Comparison of ENCODE assay signal across 12 cellular contexts in genomic region chr2:113896791-113897190, GRCh38. TPM values are rescaled to one million over a fixed set of nuclear protein-coding genes. Genes with fewer than 3 reads are reported as not detected.
DNase-seq lines count a peak whose midpoint lies in the region; ATAC-seq, FAIRE-seq and TF ChIP-seq lines count a peak whose summit lies in the region.
"Had no signal": no experiment of that assay in that cellular context is flagged by ENCODE, and none has a peak within 500 bp of the region (broad histone marks: within the 10 kb centered on the region; RNA-seq: fewer than 3 reads in every experiment).

No MANE protein-coding gene starts in this region.

- TF ChIP-seq CTCF in astrocyte (IDR thresholded peaks at IDR 0.05; ENCODE audit: insufficient read depth, low read depth, low read length): no peak

- no peaks in the 10 kb centered on the region for H3K9me3 Mint-ChIP-seq in CD4-positive, CD25-positive, alpha-beta regulatory T cell
- H3K9me3 Mint-ChIP-seq in astrocyte (ENCODE audit: unreplicated experiment): no peaks in the 10 kb centered on the region
- H3K9me3 Mint-ChIP-seq in naive thymus-derived CD4-positive, alpha-beta T cell: no peaks in the 10 kb centered on the region

- H4K91ac ChIP-seq in neuronal stem cell (ENCODE audit: low read depth, low read length, poor library complexity): no peak overlapping the region

- H3K4me1 ChIP-seq in CD4-positive, CD25-positive, alpha-beta regulatory T cell (ENCODE audit: control insufficient read depth, insufficient read depth, low read length, poor library complexity, severe bottlenecking): peaks cover 93% of the 10 kb centered on the region
- peaks cover 91% of the 10 kb centered on the region for H3K4me1 ChIP-seq in GM23248 (ENCODE audit: insufficient read depth)
- H3K4me1 ChIP-seq in astrocyte (ENCODE audit: insufficient read depth, low read length): peaks cover 42% of the 10 kb centered on the region
- peaks cover 78 to 82% of the 10 kb centered on the region in 2 donors for H3K4me1 ChIP-seq in naive thymus-derived CD4-positive, alpha-beta T cell (ENCODE audit: control insufficient read depth in 2 of 2, insufficient read depth in 2 of 2, low read length in 2 of 2)
- peaks cover 1 to 11% of the 10 kb centered on the region in 2 donors for H3K4me1 ChIP-seq in aorta (ENCODE audit: control insufficient read depth in 1 of 2, insufficient read depth in 2 of 2, low read length in 2 of 2)
- peaks cover 2 to 15% of the 10 kb centered on the region in 2 donors for H3K4me1 ChIP-seq in neuronal stem cell (ENCODE audit: control insufficient read depth in 2 of 2, insufficient read depth in 1 of 2, low read depth in 1 of 2, low read length in 2 of 2)

- no peaks in the 10 kb centered on the region for H3K27me3 Mint-ChIP-seq in CD4-positive, CD25-positive, alpha-beta regulatory T cell
- no peaks in the 10 kb centered on the region for H3K27me3 Mint-ChIP-seq in astrocyte (ENCODE audit: low read depth, unreplicated experiment)
- H3K27me3 Mint-ChIP-seq in naive thymus-derived CD4-positive, alpha-beta T cell: no peaks in the 10 kb centered on the region

- H2AFZ ChIP-seq in GM23248 (no peak overlapping the region), astrocyte (ENCODE audit: low read depth, low read length) (no peak overlapping the region), neuronal stem cell (ENCODE audit: low read length) (no peak overlapping the region)

- H3F3A ChIP-seq in GM23248 (ENCODE audit: insufficient read depth): peaks cover 67% of the 10 kb centered on the region

- no peak overlapping the region for H3K18ac ChIP-seq in neuronal stem cell (ENCODE audit: low read length)

- no peaks in the 10 kb centered on the region for H3K27me3 ChIP-seq in CD4-positive, CD25-positive, alpha-beta regulatory T cell (ENCODE audit: control insufficient read depth, insufficient read depth, low read length)
- H3K27me3 ChIP-seq in GM23248 (replicated peaks; ENCODE audit: insufficient read depth): no peaks in the 10 kb centered on the region
- no peaks in the 10 kb centered on the region for H3K27me3 ChIP-seq in astrocyte (ENCODE audit: insufficient read depth, low read length)
- H3K27me3 ChIP-seq in naive thymus-derived CD4-positive, alpha-beta T cell (ENCODE audit: control insufficient read depth in 2 of 2, insufficient read depth in 2 of 2, low read length in 2 of 2): no peaks in the 10 kb centered on the region
- no peaks in the 10 kb centered on the region for H3K27me3 ChIP-seq in aorta (ENCODE audit: control insufficient read depth in 1 of 2, insufficient read depth in 2 of 2, low read length in 1 of 2)
- H3K27me3 ChIP-seq in neuronal stem cell (ENCODE audit: control insufficient read depth in 3 of 3, insufficient read depth in 3 of 3, low read depth in 1 of 3, low read length in 3 of 3): no peaks in the 10 kb centered on the region
- H3K27me3 ChIP-seq: gastroesophageal sphincter, tibial nerve had no signal

- POLR2A ChIA-PET in naive thymus-derived CD4-positive, alpha-beta T cell (lab: Charles Lee): interaction anchor here (0.7 to 2.6 kb wide), 5 partner anchors 9 to 179 kb away, joined by 4 to 9 read pairs (median 4); partner anchors contain the start of gene SLC35F5

- H3K4me2 ChIP-seq in GM23248 (ENCODE audit: unreplicated experiment) (peak overlapping the region; percentile 98), astrocyte (ENCODE audit: low read length) (peak overlapping the region; percentile 86), neuronal stem cell (ENCODE audit: insufficient read depth, low read length, poor library complexity, severe bottlenecking) (no peak overlapping the region)

- ATAC-seq in CD4-positive, CD25-positive, alpha-beta regulatory T cell (ENCODE audit: low read depth in 2 of 2): no peak
- no peak for ATAC-seq in naive thymus-derived CD4-positive, alpha-beta T cell
- no peak for ATAC-seq in HG03342 (IDR thresholded peaks at IDR 0.05; ENCODE audit: unreplicated experiment)
- ATAC-seq in aorta (ENCODE audit: low FRiP score): no peak
- ATAC-seq: gastroesophageal sphincter had no signal

- no peaks in the 10 kb centered on the region for H3K9me3 ChIP-seq in CD4-positive, CD25-positive, alpha-beta regulatory T cell (ENCODE audit: control insufficient read depth in 2 of 2, low read length in 2 of 2)
- no peaks in the 10 kb centered on the region for H3K9me3 ChIP-seq in GM23248 (ENCODE audit: low read depth)
- H3K9me3 ChIP-seq in astrocyte (ENCODE audit: insufficient read depth, low read depth, low read length): no peaks in the 10 kb centered on the region
- H3K9me3 ChIP-seq in naive thymus-derived CD4-positive, alpha-beta T cell (ENCODE audit: control insufficient read depth in 2 of 3, low read length in 3 of 3): no peaks in the 10 kb centered on the region
- H3K9me3 ChIP-seq in aorta (ENCODE audit: control insufficient read depth, low read length): no peaks in the 10 kb centered on the region
- H3K9me3 ChIP-seq in neuronal stem cell (replicated peaks in 1 of 2; ENCODE audit: control insufficient read depth in 2 of 2, insufficient read depth in 1 of 2, low read depth in 1 of 2, low read length in 2 of 2): peaks cover 0 to 2% of the 10 kb centered on the region in 2 donors
- H3K9me3 ChIP-seq: gastroesophageal sphincter, tibial nerve had no signal

- CTCF ChIA-PET in naive thymus-derived CD4-positive, alpha-beta T cell (lab: Charles Lee): no interaction called here

- H4K20me1 ChIP-seq in GM23248 (ENCODE audit: insufficient read depth) (peaks cover 47% of the 10 kb centered on the region), astrocyte (ENCODE audit: insufficient read depth, low read length) (peaks cover 100% of the 10 kb centered on the region)

- WGBS in GM23248 (ENCODE audit: low coverage in 1 of 2, low lambda C conversion rate in 2 of 2, missing lambda C conversion rate in 2 of 2), 2 experiments: 11 to 32% methylated on average over 2 of the region's 2 CpGs
- 34 to 39% methylated on average over 2 of the region's 2 CpGs for WGBS in aorta, 2 donors
- WGBS in neuronal stem cell (ENCODE audit: extremely low coverage in 2 of 2, insufficient read length in 2 of 2, insufficient replicate concordance in 1 of 2), 2 donors: no CpG with 5 or more reads among the region's 2 CpGs

- H3K36me3 ChIP-seq in CD4-positive, CD25-positive, alpha-beta regulatory T cell (ENCODE audit: control insufficient read depth, insufficient read depth, low read length): peaks cover 10% of the 10 kb centered on the region
- H3K36me3 ChIP-seq in GM23248 (ENCODE audit: low read depth): no peaks in the 10 kb centered on the region; the same call in 1 of the 2 replicates
- H3K36me3 ChIP-seq in astrocyte (ENCODE audit: insufficient read depth, low read length): peaks cover 5% of the 10 kb centered on the region
- H3K36me3 ChIP-seq in naive thymus-derived CD4-positive, alpha-beta T cell (ENCODE audit: control insufficient read depth in 2 of 3, insufficient read depth in 3 of 3, low read length in 3 of 3): peaks cover 0 to 4% (median 3%) of the 10 kb centered on the region in 3 experiments
- no peaks in the 10 kb centered on the region for H3K36me3 ChIP-seq in aorta (ENCODE audit: control insufficient read depth in 1 of 2, insufficient read depth in 2 of 2, low read length in 1 of 2)
- H3K36me3 ChIP-seq in neuronal stem cell (replicated peaks in 1 of 2; ENCODE audit: control insufficient read depth in 2 of 2, insufficient read depth in 2 of 2, low read length in 2 of 2): peaks cover 0 to 52% of the 10 kb centered on the region in 2 donors
- H3K36me3 ChIP-seq: gastroesophageal sphincter, tibial nerve had no signal

- peak; percentile 64 for FAIRE-seq in astrocyte (lab: Jason Lieb, UNC)

- H3K79me2 ChIP-seq in GM23248 (ENCODE audit: insufficient read depth) (peaks cover 99% of the 10 kb centered on the region), astrocyte (ENCODE audit: insufficient read depth, low read length) (peaks cover 100% of the 10 kb centered on the region)

- H3K23ac ChIP-seq in neuronal stem cell (ENCODE audit: low read depth, low read length, poor library complexity): no peak overlapping the region

- DNase-seq in CD4-positive, CD25-positive, alpha-beta regulatory T cell: no peak
- DNase-seq in GM23248 (peak; percentile 35), astrocyte (ENCODE audit: low read depth) (no peak), aorta (no peak), GDM1 (lab: John Stamatoyannopoulos, UW) (no peak), neuronal stem cell (ENCODE audit: low spot score) (no peak)
- DNase-seq in naive thymus-derived CD4-positive, alpha-beta T cell: no peak
- DNase-seq: central memory CD4-positive, alpha-beta T cell; NCI-H1436 had no signal

- no peak overlapping the region for H4K8ac ChIP-seq in neuronal stem cell (ENCODE audit: low read depth, low read length)

- H3K9ac ChIP-seq in GM23248 (peak overlapping the region; percentile 14; the same call in 1 of the 2 replicates), astrocyte (ENCODE audit: low read length) (no peak overlapping the region), neuronal stem cell (ENCODE audit: low read depth, low read length, poor library complexity) (no peak overlapping the region)

- no peak overlapping the region for H2BK120ac ChIP-seq in neuronal stem cell (ENCODE audit: low read depth, low read length)

- H3K14ac ChIP-seq in neuronal stem cell (ENCODE audit: low read length): no peak overlapping the region

- H3K4me1 Mint-ChIP-seq in CD4-positive, CD25-positive, alpha-beta regulatory T cell: peaks cover 69 to 97% (median 86%) of the 10 kb centered on the region in 4 donors
- peaks cover 66% of the 10 kb centered on the region for H3K4me1 Mint-ChIP-seq in astrocyte (ENCODE audit: low read depth, unreplicated experiment)
- peaks cover 84 to 100% (median 99%) of the 10 kb centered on the region in 7 donors for H3K4me1 Mint-ChIP-seq in naive thymus-derived CD4-positive, alpha-beta T cell

- no peak overlapping the region for H2BK5ac ChIP-seq in neuronal stem cell (ENCODE audit: low read length)

- no peaks in the 10 kb centered on the region for H3K79me1 ChIP-seq in neuronal stem cell (ENCODE audit: low read depth, low read length)

- H3K27ac ChIP-seq in CD4-positive, CD25-positive, alpha-beta regulatory T cell (ENCODE audit: insufficient read depth, low read length, poor library complexity, severe bottlenecking): no peak overlapping the region
- H3K27ac ChIP-seq in GM23248 (peak overlapping the region; percentile 77; the same call in 1 of the 2 replicates), astrocyte (ENCODE audit: low read depth, low read length) (no peak overlapping the region), aorta (ENCODE audit: low read depth in 1 of 2, low read length in 2 of 2) (no peak overlapping the region), neuronal stem cell (replicated peaks; ENCODE audit: low read length) (no peak overlapping the region)
- peak overlapping the region; percentile 98 for H3K27ac ChIP-seq in naive thymus-derived CD4-positive, alpha-beta T cell (ENCODE audit: low read depth, low read length)
- H3K27ac ChIP-seq: tibial nerve had no signal

- H3K36me3 Mint-ChIP-seq in CD4-positive, CD25-positive, alpha-beta regulatory T cell: peaks cover 32% of the 10 kb centered on the region
- H3K36me3 Mint-ChIP-seq in astrocyte (ENCODE audit: low read depth, unreplicated experiment): peaks cover 6% of the 10 kb centered on the region
- H3K36me3 Mint-ChIP-seq in naive thymus-derived CD4-positive, alpha-beta T cell: peaks cover 5 to 46% (median 31%) of the 10 kb centered on the region in 5 donors

- peak overlapping the region; percentile 68 to 99 (median 94) for H3K4me3 Mint-ChIP-seq in CD4-positive, CD25-positive, alpha-beta regulatory T cell
- peak overlapping the region; percentile 72 for H3K4me3 Mint-ChIP-seq in astrocyte (ENCODE audit: unreplicated experiment)
- H3K4me3 Mint-ChIP-seq in naive thymus-derived CD4-positive, alpha-beta T cell: peak overlapping the region; percentile 75 to 99 (median 89)

- intact Hi-C loops in naive thymus-derived CD4-positive, alpha-beta T cell (cut with micrococcal nuclease): loop anchor here in 1 of 2 donors (10.0 kb wide), 2 partner anchors 292 to 1622 kb away; partner anchors contain the start of gene ZC3H6
- intact Hi-C loops in aorta (cut with DNase I): loop anchor here in 1 of 2 donors (10.0 kb wide), 2 partner anchors 48 to 528 kb away; no protein-coding TSS in a partner anchor

- H2AK5ac ChIP-seq in neuronal stem cell (ENCODE audit: low read depth, low read length): no peak overlapping the region

- in situ Hi-C loops in GM23248 (cut with MboI): loop anchor here (10.0 kb wide), 1 partner anchor 142 kb away; the partner anchor contains the start of gene SLC35F5

- no peak overlapping the region for H3K4ac ChIP-seq in neuronal stem cell (ENCODE audit: low read length)

- peak overlapping the region; percentile 93 for H3K4me3 ChIP-seq in CD4-positive, CD25-positive, alpha-beta regulatory T cell (ENCODE audit: low read depth, low read length)
- H3K4me3 ChIP-seq in GM23248 (peak overlapping the region; percentile 25; the same call in 1 of the 2 replicates), astrocyte (ENCODE audit: insufficient read depth, low read depth, low read length) (no peak overlapping the region), aorta (ENCODE audit: low read length in 2 of 2) (no peak overlapping the region), neuronal stem cell (ENCODE audit: low read length in 2 of 2) (no peak overlapping the region)
- H3K4me3 ChIP-seq in naive thymus-derived CD4-positive, alpha-beta T cell (ENCODE audit: low read length): no peak overlapping the region
- H3K4me3 ChIP-seq: gastroesophageal sphincter, tibial nerve had no signal

- H3K27ac Mint-ChIP-seq in CD4-positive, CD25-positive, alpha-beta regulatory T cell: peak overlapping the region; percentile 30 to 50 (median 45)
- H3K27ac Mint-ChIP-seq in astrocyte (ENCODE audit: unreplicated experiment): no peak overlapping the region
- H3K27ac Mint-ChIP-seq in naive thymus-derived CD4-positive, alpha-beta T cell: peak overlapping the region in 3 of 9 donors; percentile 48 to 68 (median 67)

- no peak overlapping the region for H2BK12ac ChIP-seq in neuronal stem cell (ENCODE audit: low read length)

- no peaks in the 10 kb centered on the region for H3K9me2 ChIP-seq in GM23248 (ENCODE audit: insufficient read depth)

- no peak overlapping the region for H2BK15ac ChIP-seq in neuronal stem cell (ENCODE audit: low read length)

RNA-seq across cellular contexts. Expression of gene ACTR3, which starts 6.9 kb away (rescaled TPM):
- 328 TPM for total RNA-seq in CD4-positive, CD25-positive, alpha-beta regulatory T cell
- polyA plus RNA-seq in CD4-positive, CD25-positive, alpha-beta regulatory T cell: 100 to 1,000 TPM; 534 to 718 (median 579) TPM
- total RNA-seq in GM23248 (2014; rRNA removed; shearing (Covaris generic)): 343 and 410 TPM in 2 replicates
- 361 and 377 TPM in 2 replicates for polyA plus RNA-seq in GM23248 (2016; fragmentation: Nextera tagmentation; extraction: Ambion mirVana)
- 488 and 495 TPM in 2 replicates for total RNA-seq in astrocyte
- total RNA-seq in naive thymus-derived CD4-positive, alpha-beta T cell: 100 to 1,000 TPM; 172 to 612 (median 213) TPM
- polyA plus RNA-seq in naive thymus-derived CD4-positive, alpha-beta T cell: 100 to 1,000 TPM; 438 to 486 TPM
- total RNA-seq in aorta: 100 to 1,000 TPM; 222 to 318 TPM
- 100 to 1,000 TPM in 1 of 2 donors, 10 to 100 TPM in 1; 66.3 to 126 TPM for polyA plus RNA-seq in aorta
- 92.5 TPM for polyA plus RNA-seq in neuronal stem cell (2013, experiment 1 of 2)
- polyA plus RNA-seq in neuronal stem cell (2013, experiment 2 of 2): 89.5 TPM

Comparison
In these comparisons a context has a peak if more than half of its experiments do, and no peak if none do; other contexts are left out.
1. H3K27ac ChIP-seq: peak in GM23248 (single experiment) and naive thymus-derived CD4-positive, alpha-beta T cell (single experiment); none in CD4-positive, CD25-positive, alpha-beta regulatory T cell (single experiment), astrocyte (single experiment), aorta (0 of 2) and neuronal stem cell (single experiment).
2. H3K4me3 ChIP-seq: peak in CD4-positive, CD25-positive, alpha-beta regulatory T cell (single experiment) and GM23248 (single experiment); none in astrocyte (single experiment), naive thymus-derived CD4-positive, alpha-beta T cell (single experiment), aorta (0 of 2) and neuronal stem cell (0 of 2).
3. Peak in every context shown above with its lines, with median percentiles within 50 percentile points of each other: H3K4me3 Mint-ChIP-seq.